Comparison of ENCODE assay signal across 15 cellular contexts in genomic region chr16:2981899-2982250, GRCh38. TPM values are rescaled to one million over a fixed set of nuclear protein-coding genes. Genes with fewer than 3 reads are reported as not detected.
A peak's percentile ranks its signal among the peaks of the same experiment; 100 is the strongest.
DNase-seq lines count a peak whose midpoint lies in the region; ATAC-seq and TF ChIP-seq lines count a peak whose summit lies in the region.
"Had no signal": no experiment of that assay in that cellular context is flagged by ENCODE, and none has a peak within 500 bp of the region (broad histone marks: within the 10 kb centered on the region; RNA-seq: fewer than 3 reads in every experiment).

No MANE protein-coding gene starts in this region.

- H3K9me3 Mint-ChIP-seq in Caco-2 (ENCODE audit: unreplicated experiment): no peaks in the 10 kb centered on the region
- H3K9me3 Mint-ChIP-seq in activated naive CD8-positive, alpha-beta T cell treated with anti-CD3 and anti-CD28 coated beads, Interleukin-2, amount 10 ng/mL, durations not matched to agents 7 days and 5 days: no peaks in the 10 kb centered on the region
- H3K9me3 Mint-ChIP-seq in naive B cell: no peaks in the 10 kb centered on the region

- H3K4me3 ChIP-seq in Caco-2 (ENCODE audit: low read depth, low read length): no peak overlapping the region
- H3K4me3 ChIP-seq in HUES64 (ENCODE audit: low read length): peak overlapping the region; percentile 69
- H3K4me3 ChIP-seq: esophagus muscularis mucosa had no signal

- H3K27me3 ChIP-seq in Caco-2 (replicated peaks; ENCODE audit: control insufficient read depth, insufficient read depth, low read length) (no peaks in the 10 kb centered on the region), HUES64 (ENCODE audit: insufficient read depth, low read length) (no peaks in the 10 kb centered on the region)
- H3K27me3 ChIP-seq: neutrophil had no signal

- WGBS in HUES64: 4% methylated on average over 4 of the region's 4 CpGs

- H3K36me3 Mint-ChIP-seq in Caco-2 (ENCODE audit: insufficient read depth, unreplicated experiment) (peaks cover 12% of the 10 kb centered on the region), naive B cell (no peaks in the 10 kb centered on the region)
- no peaks in the 10 kb centered on the region for H3K36me3 Mint-ChIP-seq in activated naive CD8-positive, alpha-beta T cell treated with anti-CD3 and anti-CD28 coated beads, Interleukin-2, amount 10 ng/mL, durations not matched to agents 7 days and 5 days

- H3K27ac Mint-ChIP-seq in Caco-2 (ENCODE audit: unreplicated experiment): peak overlapping the region; percentile 21
- H3K27ac Mint-ChIP-seq in activated naive CD8-positive, alpha-beta T cell treated with anti-CD3 and anti-CD28 coated beads, Interleukin-2, amount 10 ng/mL, durations not matched to agents 7 days and 5 days: peak overlapping the region; percentile 49
- H3K27ac Mint-ChIP-seq in naive B cell: peak overlapping the region in 4 of 6 donors; percentile 49 to 91 (median 54)

- no peak for TF ChIP-seq CTCF in Caco-2 (IDR thresholded peaks at IDR 0.05; ENCODE audit: insufficient read depth in 1 of 2, low read depth in 1 of 2, low read length in 1 of 2, severe bottlenecking in 1 of 2, unreplicated experiment in 1 of 2)

- H3K4me1 Mint-ChIP-seq in Caco-2 (ENCODE audit: low read depth, unreplicated experiment) (no peaks in the 10 kb centered on the region), naive B cell (peaks cover 13 to 29% (median 23%) of the 10 kb centered on the region in 3 donors)
- peaks cover 18% of the 10 kb centered on the region for H3K4me1 Mint-ChIP-seq in activated naive CD8-positive, alpha-beta T cell treated with anti-CD3 and anti-CD28 coated beads, Interleukin-2, amount 10 ng/mL, durations not matched to agents 7 days and 5 days

- peak overlapping the region; percentile 91 for H3K9ac ChIP-seq in HUES64 (ENCODE audit: low read depth, low read length)

- H3K9me3 ChIP-seq in Caco-2 (no peaks in the 10 kb centered on the region), HUES64 (ENCODE audit: insufficient read depth, low read depth, low read length) (no peaks in the 10 kb centered on the region)
- H3K9me3 ChIP-seq: esophagus muscularis mucosa, neutrophil had no signal

- H3K4me1 ChIP-seq in Caco-2 (peaks cover 16% of the 10 kb centered on the region), HUES64 (ENCODE audit: insufficient read depth, low read length) (peaks cover 27% of the 10 kb centered on the region)

- intact Hi-C loops in Caco-2 (cut with micrococcal nuclease; ENCODE audit: unreplicated experiment): loop anchor here (1.0 kb wide), 1 partner anchor 42 kb away; the partner anchor contains the start of gene THOC6
- intact Hi-C loops in posterior vena cava (cut with DNase I): loop anchor here in 1 of 2 donors (2.0 kb wide), 1 partner anchor 39 kb away; no protein-coding TSS in a partner anchor

- POLR2A ChIA-PET in Caco-2 (lab: Charles Lee): interaction anchor here (1.7 kb wide), 1 partner anchor 18 kb away, joined by 5 read pairs; the partner anchor contains the start of gene KREMEN2
- POLR2A ChIA-PET in activated naive CD8-positive, alpha-beta T cell treated with anti-CD3 and anti-CD28 coated beads, Interleukin-2, amount 10 ng/mL, durations not matched to agents 7 days and 5 days (lab: Charles Lee): interaction anchor here (2.1 to 4.1 kb wide), 5 partner anchors 11 to 52 kb away, joined by 4 to 46 read pairs (median 8); partner anchors contain the start of gene PAQR4

- peak overlapping the region; percentile 95 for H3K27ac ChIP-seq in HUES64 (ENCODE audit: low read depth, low read length)
- H3K27ac ChIP-seq: esophagus muscularis mucosa, neutrophil had no signal

- ATAC-seq in activated naive CD8-positive, alpha-beta T cell treated with anti-CD3 and anti-CD28 coated beads, Interleukin-2, amount 10 ng/mL, durations not matched to agents 7 days and 5 days (ENCODE audit: low read depth): no peak
- no peak for ATAC-seq in naive B cell (ENCODE audit: low read depth in 2 of 2)

- DNase-seq in Caco-2: no peak
- DNase-seq in activated naive CD8-positive, alpha-beta T cell treated with anti-CD3 and anti-CD28 coated beads, Interleukin-2, amount 10 ng/mL, durations not matched to agents 7 days and 5 days: no peak
- no peak for DNase-seq in naive B cell
- DNase-seq in nucleus accumbens (lab: John Stamatoyannopoulos, UW): no peak
- DNase-seq in posterior vena cava (ENCODE audit: low spot score): no peak
- DNase-seq in stimulated activated CD4-positive, alpha-beta T cell treated with anti-CD3 and anti-CD28 coated beads, Interleukin-4, amount 100 ng/mL, for 1 hour: no peak
- DNase-seq: activated CD4-positive, alpha-beta T cell treated with anti-CD3 and anti-CD28 coated beads, Interleukin-2, amount 50 U/mL, for 1 hour; NCI-H510A treated with DMSO at 0.1 percent for 48 hours; stimulated activated CD4-positive, alpha-beta T cell treated with anti-CD3 and anti-CD28 coated beads, Interleukin-12 subunit alpha, Interleukin-12 subunit beta, amount 100 ng/mL, for 4 hours had no signal

- BruUV-seq in Caco-2 (replicated peaks; lab: Mats Ljungman, UMichigan): no TSS peak

- no peaks in the 10 kb centered on the region for H3K27me3 Mint-ChIP-seq in Caco-2 (ENCODE audit: insufficient read depth, unreplicated experiment)
- H3K27me3 Mint-ChIP-seq in activated naive CD8-positive, alpha-beta T cell treated with anti-CD3 and anti-CD28 coated beads, Interleukin-2, amount 10 ng/mL, durations not matched to agents 7 days and 5 days: peaks cover 6% of the 10 kb centered on the region
- peaks cover 0 to 6% (median 3%) of the 10 kb centered on the region in 3 donors for H3K27me3 Mint-ChIP-seq in naive B cell

- H3K36me3 ChIP-seq in Caco-2 (ENCODE audit: control insufficient read depth, insufficient read depth, low read length) (no peaks in the 10 kb centered on the region; the same call in 1 of the 2 replicates), HUES64 (ENCODE audit: insufficient read depth, low read length) (peaks cover 15% of the 10 kb centered on the region)
- H3K36me3 ChIP-seq: esophagus muscularis mucosa, neutrophil had no signal

- H3K4me3 Mint-ChIP-seq in Caco-2 (ENCODE audit: unreplicated experiment) (peak overlapping the region; percentile 91), naive B cell (peak overlapping the region; percentile 36 to 93 (median 80))
- H3K4me3 Mint-ChIP-seq in activated naive CD8-positive, alpha-beta T cell treated with anti-CD3 and anti-CD28 coated beads, Interleukin-2, amount 10 ng/mL, durations not matched to agents 7 days and 5 days: peak overlapping the region; percentile 87

- CTCF ChIA-PET in Caco-2 (lab: Charles Lee): interaction anchor here (1.6 kb wide), 1 partner anchor 17 kb away, joined by 4 read pairs; no protein-coding TSS in a partner anchor

RNA-seq across cellular contexts. Expression of gene PKMYT1, which starts 1.6 kb away (rescaled TPM):
- 63.3 and 73.7 TPM in 2 replicates for total RNA-seq in Caco-2 (2022)
- polyA plus RNA-seq in HUES64 (2013, experiment 1 of 2): 51.6 TPM
- polyA plus RNA-seq in HUES64 (2013, experiment 2 of 2): 47.0 TPM
- 100 to 1,000 TPM; 106 to 116 TPM for total RNA-seq in activated naive CD8-positive, alpha-beta T cell treated with anti-CD3 and anti-CD28 coated beads, Interleukin-2, amount 10 ng/mL, durations not matched to agents 7 days and 5 days
- under 1 TPM in 4 of 6 donors, not detected in 2; 0.45 to 0.88 (median 0.62) TPM for polyA plus RNA-seq in naive B cell (ENCODE audit: low read depth in 6 of 6)
- total RNA-seq in posterior vena cava: 1 to 10 TPM in 1 of 2 donors, under 1 TPM in 1; 0.76 to 1.6 TPM

RNA-seq across cellular contexts. Expression of gene PAQR4, which starts 12.7 kb away (rescaled TPM):
- total RNA-seq in Caco-2 (2022) (12.0 and 13.4 TPM in 2 replicates), posterior vena cava (1 to 10 TPM; 2.5 to 5.4 TPM)
- 20.7 TPM for polyA plus RNA-seq in HUES64 (2013, experiment 1 of 2)
- polyA plus RNA-seq in HUES64 (2013, experiment 2 of 2): 22.1 TPM
- total RNA-seq in activated naive CD8-positive, alpha-beta T cell treated with anti-CD3 and anti-CD28 coated beads, Interleukin-2, amount 10 ng/mL, durations not matched to agents 7 days and 5 days: 10 to 100 TPM; 40.7 to 42.4 TPM
- 1 to 10 TPM in 3 of 6 donors, under 1 TPM in 2, not detected in 1; 0.43 to 1.3 (median 1.1) TPM for polyA plus RNA-seq in naive B cell (ENCODE audit: low read depth in 6 of 6)

RNA-seq across cellular contexts. Expression of gene KREMEN2, which starts 17.8 kb away (rescaled TPM):
- 1.9 and 2.2 TPM in 2 replicates for total RNA-seq in Caco-2 (2022)
- 4.7 TPM for polyA plus RNA-seq in HUES64 (2013, experiment 1 of 2)
- polyA plus RNA-seq in HUES64 (2013, experiment 2 of 2): 3.9 TPM
- total RNA-seq in activated naive CD8-positive, alpha-beta T cell treated with anti-CD3 and anti-CD28 coated beads, Interleukin-2, amount 10 ng/mL, durations not matched to agents 7 days and 5 days: under 1 TPM in 1 of 2 experiments, not detected in 1; 0.36 TPM
- 1 to 10 TPM in 3 of 6 donors, under 1 TPM in 2, not detected in 1; 0.25 to 4.4 (median 1.2) TPM for polyA plus RNA-seq in naive B cell (ENCODE audit: low read depth in 6 of 6)
- not detected for total RNA-seq in posterior vena cava

RNA-seq across cellular contexts. Expression of gene CLDN9, which starts 30.8 kb away (rescaled TPM):
- total RNA-seq in Caco-2 (2022) (0.79 and 0.91 TPM in 2 replicates), posterior vena cava (not detected)
- polyA plus RNA-seq in HUES64 (2013, experiment 1 of 2): 0.25 TPM
- 0.44 TPM for polyA plus RNA-seq in HUES64 (2013, experiment 2 of 2)
- total RNA-seq in activated naive CD8-positive, alpha-beta T cell treated with anti-CD3 and anti-CD28 coated beads, Interleukin-2, amount 10 ng/mL, durations not matched to agents 7 days and 5 days: not detected
- polyA plus RNA-seq in naive B cell (ENCODE audit: low read depth in 6 of 6): not detected
- total RNA-seq: M059J, SK-MEL-5 had no signal

RNA-seq across cellular contexts. Expression of gene CLDN6, which starts 36.1 kb away (rescaled TPM):
- total RNA-seq in Caco-2 (2022): 9.0 and 12.9 TPM in 2 replicates
- 517 TPM for polyA plus RNA-seq in HUES64 (2013, experiment 1 of 2)
- 422 TPM for polyA plus RNA-seq in HUES64 (2013, experiment 2 of 2)
- not detected for total RNA-seq in activated naive CD8-positive, alpha-beta T cell treated with anti-CD3 and anti-CD28 coated beads, Interleukin-2, amount 10 ng/mL, durations not matched to agents 7 days and 5 days
- not detected for polyA plus RNA-seq in naive B cell (ENCODE audit: low read depth in 6 of 6)
- total RNA-seq in posterior vena cava: not detected
- total RNA-seq: bronchial epithelial cell, esophagus muscularis mucosa, SK-MEL-5 had no signal

Comparison
In these comparisons a context has a peak if more than half of its experiments do, and no peak if none do; other contexts are left out.
1. RNA of gene PKMYT1, which starts 1.6 kb away (total RNA-seq): 106 to 116 TPM in activated naive CD8-positive, alpha-beta T cell treated with anti-CD3 and anti-CD28 coated beads, Interleukin-2, amount 10 ng/mL, durations not matched to agents 7 days and 5 days and 63.3 to 73.7 TPM in Caco-2; 0.76 to 1.6 TPM in posterior vena cava; every median in the first group is over 10 times any median in the second.
2. Peak in every context shown above with its lines, with median percentiles within 50 percentile points of each other: H3K27ac Mint-ChIP-seq and H3K4me3 Mint-ChIP-seq.